11 cellular contexts compared by ENCODE assay signal in genomic region chr22:31872209-31872608, GRCh38.
DNase-seq lines count a peak whose midpoint lies in the region; ATAC-seq, FAIRE-seq and TF ChIP-seq lines count a peak whose summit lies in the region.
"Had no signal": no experiment of that assay in that cellular context is flagged by ENCODE, and none has a peak within 500 bp of the region (broad histone marks: within the 10 kb centered on the region; RNA-seq: fewer than 3 reads in every experiment).

No MANE protein-coding gene starts in this region.

- FAIRE-seq in H1 (lab: Jason Lieb, UNC) (peak; percentile 88), urothelium cell line (lab: Jason Lieb, UNC) (no peak)
- FAIRE-seq: astrocyte had no signal

- H3K18ac ChIP-seq in H1 (ENCODE audit: extremely low read depth, low read length) = no peak overlapping the region

- H3K27me3 Mint-ChIP-seq in activated CD4-positive, alpha-beta memory T cell treated with anti-CD3 and anti-CD28 coated beads for 36 hours = no peaks in the 10 kb centered on the region
- no peaks in the 10 kb centered on the region for H3K27me3 Mint-ChIP-seq in activated CD4-positive, alpha-beta memory T cell treated with anti-CD3 and anti-CD28 coated beads, Interleukin-2, amount 10 ng/mL, durations not matched to agents 7 days and 5 days

- peak; percentile 17 for DNase-seq in activated CD4-positive, alpha-beta memory T cell treated with anti-CD3 and anti-CD28 coated beads for 36 hours
- DNase-seq in activated CD4-positive, alpha-beta memory T cell treated with anti-CD3 and anti-CD28 coated beads, Interleukin-2, amount 10 ng/mL, durations not matched to agents 7 days and 5 days = no peak
- DNase-seq in H1 (ENCODE audit: low read depth in 1 of 2, low spot score in 2 of 2) (peak in 1 of 2 experiments; percentile 54), psoas muscle (no peak), urothelium cell line (ENCODE audit: low spot score) (no peak)
- DNase-seq: foreskin melanocyte had no signal

- H3K79me2 ChIP-seq in OCI-LY3 (ENCODE audit: low read length) (no peaks in the 10 kb centered on the region), H1 (ENCODE audit: control insufficient read depth in 1 of 2, insufficient read depth in 2 of 2, low read length in 2 of 2) (no peaks in the 10 kb centered on the region)

- CTCF ChIA-PET in activated CD4-positive, alpha-beta memory T cell treated with anti-CD3 and anti-CD28 coated beads for 36 hours (lab: Charles Lee) = interaction anchor here (2.5 kb wide), 1 partner anchor 98 kb away, joined by 11 read pairs; no protein-coding TSS in a partner anchor
- CTCF ChIA-PET in activated CD4-positive, alpha-beta memory T cell treated with anti-CD3 and anti-CD28 coated beads, Interleukin-2, amount 10 ng/mL, durations not matched to agents 7 days and 5 days (lab: Charles Lee) = interaction anchor here (1.2 to 1.4 kb wide), 3 partner anchors 10 to 98 kb away, joined by 4 read pairs; no protein-coding TSS in a partner anchor
- CTCF ChIA-PET in H1 (lab: Charles Lee; ENCODE audit: partially characterized antibody) = interaction anchor here (0.6 to 2.6 kb wide), 23 partner anchors 9 to 161 kb away, joined by 3 to 9 read pairs (median 4); no protein-coding TSS in a partner anchor

- no peaks in the 10 kb centered on the region for H4K20me1 ChIP-seq in OCI-LY3 (ENCODE audit: insufficient read depth, low read length)
- no peaks in the 10 kb centered on the region for H4K20me1 ChIP-seq in H1 (replicated peaks in 1 of 2; ENCODE audit: control insufficient read depth in 1 of 2, insufficient read depth in 2 of 2, low read length in 2 of 2)

- no peak overlapping the region for H4K5ac ChIP-seq in H1 (ENCODE audit: insufficient read length, low read depth, low read length)

- no peak overlapping the region for H4K8ac ChIP-seq in H1 (ENCODE audit: extremely low read depth, insufficient read depth, low read length)

- H3K9me3 ChIP-seq in OCI-LY3 (ENCODE audit: insufficient read depth, low read length) (no peaks in the 10 kb centered on the region), H1 (ENCODE audit: insufficient read depth in 2 of 2, low read depth in 1 of 2, low read length in 1 of 2) (no peaks in the 10 kb centered on the region), psoas muscle (no peaks in the 10 kb centered on the region)

- H3K56ac ChIP-seq in H1 (replicated peaks; ENCODE audit: insufficient read length, low read depth, low read length) = no peak overlapping the region

- H2AK5ac ChIP-seq in H1 (ENCODE audit: low read depth, low read length) = no peak overlapping the region

- H3K14ac ChIP-seq in H1 (ENCODE audit: insufficient read length) = no peak overlapping the region

- H3K9ac ChIP-seq in OCI-LY3 (ENCODE audit: low read length) (no peak overlapping the region; the same call in 1 of the 2 replicates), H1 (replicated peaks in 1 of 4; ENCODE audit: extremely low read depth in 1 of 4, low read depth in 3 of 4, low read length in 3 of 4) (no peak overlapping the region)

- no peak for TF ChIP-seq POLR2A in H1 (IDR thresholded peaks at IDR 0.05; ENCODE audit: control extremely low read depth in 1 of 2, low read depth in 2 of 2, low read length in 2 of 2)

- peaks cover 30% of the 10 kb centered on the region for H3K36me3 Mint-ChIP-seq in activated CD4-positive, alpha-beta memory T cell treated with anti-CD3 and anti-CD28 coated beads for 36 hours
- peaks cover 21% of the 10 kb centered on the region for H3K36me3 Mint-ChIP-seq in activated CD4-positive, alpha-beta memory T cell treated with anti-CD3 and anti-CD28 coated beads, Interleukin-2, amount 10 ng/mL, durations not matched to agents 7 days and 5 days (ENCODE audit: low read depth)

- H3K4me2 ChIP-seq in OCI-LY3 (ENCODE audit: low read length) = peak overlapping the region; percentile 17
- H3K4me2 ChIP-seq in H1 (ENCODE audit: insufficient read depth in 1 of 2, low read depth in 2 of 2, low read length in 2 of 2) = no peak overlapping the region

- no peak overlapping the region for H3K4ac ChIP-seq in H1 (replicated peaks; ENCODE audit: insufficient read length, low read depth, low read length)

- H3K36me3 ChIP-seq in OCI-LY3 (replicated peaks; ENCODE audit: low read depth, low read length) (peaks cover 8% of the 10 kb centered on the region), H1 (ENCODE audit: control insufficient read depth in 2 of 4, insufficient read depth in 4 of 4, low read length in 3 of 4) (0 out of 8 replicates have a peak, but pooled peaks cover 0 to 4% (median 2%) of the 10 kb centered on the region in 4 experiments), psoas muscle (ENCODE audit: insufficient read depth in 1 of 2, low read depth in 1 of 2) (peaks cover 2 to 36% of the 10 kb centered on the region in 2 donors)

- H2AFZ ChIP-seq in OCI-LY3 (ENCODE audit: low read depth, low read length) (no peak overlapping the region), H1 (ENCODE audit: low read length) (no peak overlapping the region)

- H3K4me1 ChIP-seq in OCI-LY3 (ENCODE audit: low read length) (peaks cover 28% of the 10 kb centered on the region), H1 (replicated peaks in 1 of 4; ENCODE audit: control insufficient read depth in 3 of 4, insufficient read depth in 4 of 4, low read length in 3 of 4) (peaks cover 0 to 5% (median 3%) of the 10 kb centered on the region in 4 experiments; a peak in 3 of 7 replicates), psoas muscle (no peaks in the 10 kb centered on the region)

- no peak overlapping the region for H2BK20ac ChIP-seq in H1 (ENCODE audit: low read length)

- H3K9me3 Mint-ChIP-seq in activated CD4-positive, alpha-beta memory T cell treated with anti-CD3 and anti-CD28 coated beads for 36 hours = no peaks in the 10 kb centered on the region
- H3K9me3 Mint-ChIP-seq in activated CD4-positive, alpha-beta memory T cell treated with anti-CD3 and anti-CD28 coated beads, Interleukin-2, amount 10 ng/mL, durations not matched to agents 7 days and 5 days = no peaks in the 10 kb centered on the region

- no peak for ATAC-seq in psoas muscle
- ATAC-seq in GM19395 (IDR thresholded peaks at IDR 0.05; ENCODE audit: unreplicated experiment) = no peak
- ATAC-seq in GM18873 (IDR thresholded peaks at IDR 0.05; ENCODE audit: low FRiP score, unreplicated experiment) = no peak

- H2BK12ac ChIP-seq in H1 (ENCODE audit: low read depth, low read length) = no peak overlapping the region

- no peaks in the 10 kb centered on the region for H3K4me1 Mint-ChIP-seq in activated CD4-positive, alpha-beta memory T cell treated with anti-CD3 and anti-CD28 coated beads for 36 hours (ENCODE audit: low read depth)
- H3K4me1 Mint-ChIP-seq in activated CD4-positive, alpha-beta memory T cell treated with anti-CD3 and anti-CD28 coated beads, Interleukin-2, amount 10 ng/mL, durations not matched to agents 7 days and 5 days = peaks cover 11% of the 10 kb centered on the region

- intact Hi-C loops in activated CD4-positive, alpha-beta memory T cell treated with anti-CD3 and anti-CD28 coated beads for 36 hours (cut with micrococcal nuclease) = no loop called here
- intact Hi-C loops in psoas muscle (cut with DNase I) = no loop called here

- H3K4me3 Mint-ChIP-seq in activated CD4-positive, alpha-beta memory T cell treated with anti-CD3 and anti-CD28 coated beads for 36 hours = no peak overlapping the region
- no peak overlapping the region for H3K4me3 Mint-ChIP-seq in activated CD4-positive, alpha-beta memory T cell treated with anti-CD3 and anti-CD28 coated beads, Interleukin-2, amount 10 ng/mL, durations not matched to agents 7 days and 5 days

- H3K27me3 ChIP-seq in OCI-LY3 (ENCODE audit: low read depth, low read length) (no peaks in the 10 kb centered on the region), H1 (replicated peaks in 1 of 4; ENCODE audit: control insufficient read depth in 3 of 4, extremely low read depth in 1 of 4, insufficient read depth in 3 of 4, low read length in 3 of 4) (no peaks in the 10 kb centered on the region), psoas muscle (ENCODE audit: insufficient read depth in 3 of 3, low read length in 2 of 3) (no peaks in the 10 kb centered on the region)

- no peak overlapping the region for H2BK5ac ChIP-seq in H1 (ENCODE audit: low read depth, low read length)

- no peak overlapping the region for H3K4me3 ChIP-seq in OCI-LY3 (ENCODE audit: low read length)
- no peak overlapping the region for H3K4me3 ChIP-seq in H1 (ENCODE audit: extremely low read depth in 1 of 4, insufficient read depth in 2 of 4, low read depth in 3 of 4, low read length in 4 of 4)
- no peak overlapping the region for H3K4me3 ChIP-seq in psoas muscle
- H3K4me3 ChIP-seq: skin epidermis had no signal

- no peak for TF ChIP-seq EP300 in H1 (IDR thresholded peaks at IDR 0.05; ENCODE audit: borderline replicate concordance in 1 of 2, low read depth in 2 of 2, low read length in 2 of 2)

- no peaks in the 10 kb centered on the region for H3K23me2 ChIP-seq in H1 (ENCODE audit: low read depth, low read length)

- POLR2A ChIA-PET in activated CD4-positive, alpha-beta memory T cell treated with anti-CD3 and anti-CD28 coated beads for 36 hours (lab: Charles Lee) = no interaction called here
- POLR2A ChIA-PET in activated CD4-positive, alpha-beta memory T cell treated with anti-CD3 and anti-CD28 coated beads, Interleukin-2, amount 10 ng/mL, durations not matched to agents 7 days and 5 days (lab: Charles Lee) = no interaction called here
- POLR2A ChIA-PET in H1 (lab: Charles Lee; ENCODE audit: partially characterized antibody) = interaction anchor here (1.3 kb wide), 1 partner anchor 24 kb away, joined by 3 read pairs; no protein-coding TSS in a partner anchor

- no peak overlapping the region for H2BK120ac ChIP-seq in H1 (replicated peaks; ENCODE audit: low read depth, low read length)

- no peak overlapping the region for H2BK15ac ChIP-seq in H1 (ENCODE audit: low read length)

- H3K27ac ChIP-seq in OCI-LY3 (ENCODE audit: low read length) (peak overlapping the region; percentile 31), H1 (ENCODE audit: low read depth, low read length) (no peak overlapping the region), psoas muscle (no peak overlapping the region)

- H4K91ac ChIP-seq in H1 (replicated peaks; ENCODE audit: insufficient read length, low read length) = no peak overlapping the region

- TF ChIP-seq CTCF in OCI-LY3 (IDR thresholded peaks at IDR 0.05; ENCODE audit: low read depth, low read length) (peak; percentile 61), H1 (IDR thresholded peaks at IDR 0.05; ENCODE audit: control extremely low read depth in 1 of 3, insufficient read depth in 1 of 3, low read depth in 1 of 3, low read length in 3 of 3) (peak; percentile 14 to 68 (median 47); a peak in 3 of 4 replicates), psoas muscle (IDR thresholded peaks at IDR 0.05) (peak; percentile 7)

- H3K23ac ChIP-seq in H1 (ENCODE audit: insufficient read length) = no peak overlapping the region

- WGBS in H1 (ENCODE audit: extremely low coverage in 1 of 2, insufficient coverage in 1 of 2, insufficient read length in 1 of 2, insufficient replicate concordance in 2 of 2, low coverage in 1 of 2, low lambda C conversion rate in 2 of 2, missing lambda C conversion rate in 1 of 2), 2 experiments = 59% methylated on average over 4 of the region's 4 CpGs; no CpG with 5 or more reads in 1 of the 2 experiments
- WGBS in psoas muscle, 3 donors = 63 to 74% (median 67%) methylated on average over 4 of the region's 4 CpGs

- TF ChIP-seq RAD21 in H1 (IDR thresholded peaks at IDR 0.05 in 1 of 2, conservative IDR thresholded peaks at IDR 0.05 in 1 of 2; ENCODE audit: low read depth in 2 of 2, low read length in 2 of 2) = peak; percentile 67 to 76

- no peaks in the 10 kb centered on the region for H3K79me1 ChIP-seq in H1 (ENCODE audit: low read depth, low read length)

- H3K27ac Mint-ChIP-seq in activated CD4-positive, alpha-beta memory T cell treated with anti-CD3 and anti-CD28 coated beads for 36 hours = no peak overlapping the region
- no peak overlapping the region for H3K27ac Mint-ChIP-seq in activated CD4-positive, alpha-beta memory T cell treated with anti-CD3 and anti-CD28 coated beads, Interleukin-2, amount 10 ng/mL, durations not matched to agents 7 days and 5 days

Comparison
In these comparisons a context has a peak if more than half of its experiments do, and no peak if none do; other contexts are left out.
1. CTCF ChIP-seq: peak in every context shown above with its lines; median percentile 61 in OCI-LY3; 47 in H1; 7 in psoas muscle.